31 cellular contexts compared by ENCODE assay signal in the genomic region with DNA sequence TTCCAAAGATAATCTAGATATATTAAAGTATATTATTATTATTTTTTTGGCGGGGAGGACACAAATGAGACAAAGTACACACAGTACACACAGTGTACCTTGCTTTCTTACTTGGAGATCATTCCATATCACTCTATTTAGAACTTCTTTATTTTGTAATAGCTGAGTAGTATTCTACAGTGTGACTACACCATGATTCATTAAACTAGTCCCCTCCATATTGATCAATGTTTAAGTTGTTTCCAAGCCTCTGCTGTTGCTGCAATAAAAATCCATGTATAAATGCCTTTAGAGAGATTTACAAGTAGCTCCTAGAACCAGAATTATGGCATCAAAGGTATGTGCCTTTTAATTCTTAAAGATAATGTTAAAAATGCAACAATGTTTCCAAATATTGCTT. TPM values are rescaled to one million over a fixed set of nuclear protein-coding genes. Genes with fewer than 3 reads are reported as not detected.
"Had no signal": no experiment of that assay in that cellular context is flagged by ENCODE, and none has a peak within 500 bp of the region (broad histone marks: within the 10 kb centered on the region; RNA-seq: fewer than 3 reads in every experiment).

No MANE protein-coding gene starts in this region.

- H3K36me3 ChIP-seq: adrenal gland, colonic mucosa had no signal

- H3K27ac ChIP-seq: adrenal gland, body of pancreas, cardiac muscle cell, colonic mucosa, gastroesophageal sphincter, heart right ventricle, VCaP had no signal

- ATAC-seq: activated CD8-positive, alpha-beta memory T cell treated with anti-CD3 and anti-CD28 coated beads, Interleukin-2, amount 10 ng/mL, durations not matched to agents 7 days and 5 days; activated CD8-positive, alpha-beta T cell treated with anti-CD3 and anti-CD28 coated beads for 36 hours; activated naive CD8-positive, alpha-beta T cell treated with anti-CD3 and anti-CD28 coated beads, Interleukin-2, amount 50 U/mL, for 24 hours; body of pancreas; esophagus mucosa; gastroesophageal sphincter; heart right ventricle; WTC11 had no signal

- H3K4me3 ChIP-seq: adrenal gland, body of pancreas, cardiac muscle cell, colonic mucosa, gastroesophageal sphincter, heart right ventricle had no signal

- H3K27me3 ChIP-seq: adrenal gland, body of pancreas, cardiac muscle cell, colonic mucosa, gastroesophageal sphincter, heart right ventricle had no signal

- DNase-seq: activated CD4-positive, alpha-beta T cell treated with anti-CD3 and anti-CD28 coated beads for 1 hour; activated CD4-positive, alpha-beta T cell treated with anti-CD3 and anti-CD28 coated beads for 4 hours; activated CD4-positive, alpha-beta T cell treated with anti-CD3 and anti-CD28 coated beads, Interleukin-2, amount 10 ng/mL, durations not matched to agents 7 days and 5 days; activated CD4-positive, alpha-beta T cell treated with anti-CD3 and anti-CD28 coated beads, Interleukin-2, amount 50 U/mL, for 4 hours; activated CD8-positive, alpha-beta memory T cell treated with anti-CD3 and anti-CD28 coated beads, Interleukin-2, amount 10 ng/mL, durations not matched to agents 7 days and 5 days; activated CD8-positive, alpha-beta memory T cell treated with anti-CD3 and anti-CD28 coated beads, Interleukin-2, amount 50 U/mL, for 4 hours; activated CD8-positive, alpha-beta T cell treated with anti-CD3 and anti-CD28 coated beads for 36 hours; activated effector memory CD4-positive, alpha-beta T cell treated with anti-CD3 and anti-CD28 coated beads, Interleukin-2, amount 50 U/mL, for 16 hours; activated naive CD4-positive, alpha-beta T cell treated with anti-CD3 and anti-CD28 coated beads for 36 hours; activated naive CD8-positive, alpha-beta T cell treated with anti-CD3 and anti-CD28 coated beads for 36 hours; activated naive CD8-positive, alpha-beta T cell treated with anti-CD3 and anti-CD28 coated beads, Interleukin-2, amount 50 U/mL, for 24 hours; activated T-cell treated with anti-CD3 and anti-CD28 coated beads, Interleukin-2, amount 50 U/mL, for 1 hour; activated T-cell treated with anti-CD3 and anti-CD28 coated beads, Interleukin-2, amount 50 U/mL, for 48 hours; adrenal gland; amygdala; aorta; body of pancreas; central memory CD4-positive, alpha-beta T cell; cerebellar nuclear complex; colonic mucosa; effector CD8-positive, alpha-beta T cell; foreskin melanocyte; heart right ventricle; T-helper 2 cell had no signal

- H3K9me3 ChIP-seq: adrenal gland, body of pancreas, colonic mucosa had no signal

- H3K4me1 ChIP-seq: adrenal gland, body of pancreas, colonic mucosa, gastroesophageal sphincter had no signal

RNA-seq across cellular contexts. Expression of a gene that starts 38.8 kb away (rescaled TPM):
- total RNA-seq: activated CD8-positive, alpha-beta memory T cell treated with anti-CD3 and anti-CD28 coated beads, Interleukin-2, amount 10 ng/mL, durations not matched to agents 7 days and 5 days; activated CD8-positive, alpha-beta T cell treated with anti-CD3 and anti-CD28 coated beads for 36 hours; activated naive CD4-positive, alpha-beta T cell treated with anti-CD3 and anti-CD28 coated beads for 36 hours; activated naive CD8-positive, alpha-beta T cell treated with anti-CD3 and anti-CD28 coated beads for 36 hours; activated T-helper 1 cell treated with anti-CD3 and anti-CD28 coated beads, Interleukin-12 subunit alpha, Interleukin-12 subunit beta, Interleukin-2, Interleukin-4 antibody, amounts not matched to agents 30 ng/mL and 10 ng/mL and 1 ng/mL, durations not matched to agents 14 hours and 24 hours and 36 hours; T-helper 1 cell treated with Interleukin-12 subunit alpha and Interleukin-12 subunit beta and Interleukin-4 antibody, amounts not matched to agents 30 ng/mL and 1 ng/mL, for 36 hours had no signal

RNA-seq across cellular contexts. Expression of a gene that starts 41.3 kb away (rescaled TPM):
- total RNA-seq: activated CD4-positive, alpha-beta T cell treated with anti-CD3 and anti-CD28 coated beads, Interleukin-2, amount 10 ng/mL, durations not matched to agents 7 days and 5 days; activated CD8-positive, alpha-beta memory T cell treated with anti-CD3 and anti-CD28 coated beads, Interleukin-2, amount 10 ng/mL, durations not matched to agents 7 days and 5 days; activated T-helper 1 cell treated with anti-CD3 and anti-CD28 coated beads, Interleukin-12 subunit alpha, Interleukin-12 subunit beta, Interleukin-2, Interleukin-4 antibody, amounts not matched to agents 30 ng/mL and 10 ng/mL and 1 ng/mL, durations not matched to agents 14 hours and 24 hours and 36 hours; T-helper 1 cell treated with Interleukin-12 subunit alpha and Interleukin-12 subunit beta and Interleukin-4 antibody, amounts not matched to agents 30 ng/mL and 1 ng/mL, for 36 hours had no signal
